ENCODE assay signal across 19 cellular contexts in the genomic region with DNA sequence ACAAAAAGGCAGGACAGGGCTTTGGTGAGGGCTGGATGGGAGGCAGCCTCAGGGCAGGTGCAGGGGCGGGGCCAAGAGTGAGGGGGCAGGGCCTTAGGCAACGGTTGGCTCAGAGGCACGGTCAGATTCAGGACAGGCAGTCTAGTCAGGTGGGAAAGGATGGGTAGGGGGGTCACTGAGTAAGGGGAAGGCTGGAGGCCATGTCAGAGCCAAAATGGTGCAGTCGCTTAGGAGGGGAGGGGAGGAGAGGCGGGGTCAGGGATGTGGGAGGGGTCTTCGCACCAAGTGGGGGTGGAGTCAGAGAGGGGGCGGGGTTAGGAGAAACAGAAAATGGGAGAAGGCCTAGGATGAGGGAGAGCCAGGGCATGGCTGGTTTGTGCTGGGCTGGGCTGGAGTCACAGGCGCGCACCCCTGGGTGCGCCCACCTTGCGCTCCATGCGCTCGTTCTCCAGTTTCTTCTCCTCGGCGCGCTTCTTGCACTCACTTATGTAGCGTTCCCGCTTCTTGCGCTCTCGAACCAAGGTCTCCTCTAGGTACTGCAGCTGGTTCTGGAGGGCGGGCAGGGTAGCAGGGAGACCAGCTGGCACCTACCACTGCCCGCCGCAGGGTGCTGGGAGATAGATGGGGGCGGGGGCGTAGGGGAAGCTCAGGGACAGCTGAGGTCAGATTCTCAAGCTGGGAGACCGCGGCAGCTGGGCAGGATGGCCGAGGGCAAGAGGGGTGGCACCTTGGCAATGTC. TPM values are rescaled to one million over a fixed set of nuclear protein-coding genes. Genes with fewer than 3 reads are reported as not detected.
A peak's percentile ranks its signal among the peaks of the same experiment; 100 is the strongest.
DNase-seq lines count a peak whose midpoint lies in the region; ATAC-seq and TF ChIP-seq lines count a peak whose summit lies in the region.
"Had no signal": no experiment of that assay in that cellular context is flagged by ENCODE, and none has a peak within 500 bp of the region (broad histone marks: within the 10 kb centered on the region; RNA-seq: fewer than 3 reads in every experiment).

No MANE protein-coding gene starts in this region.

- no peak overlapping the region for H4K5ac ChIP-seq in mesendoderm (ENCODE audit: low read length)

- H3K27ac Mint-ChIP-seq in stimulated activated effector memory CD8-positive, alpha-beta T cell treated with anti-CD3 and anti-CD28 coated beads, Interleukin-12 subunit alpha, Interleukin-12 subunit beta, amount 100 ng/mL, for 72 hours = no peak overlapping the region
- H3K27ac Mint-ChIP-seq: activated CD8-positive, alpha-beta memory T cell treated with anti-CD3 and anti-CD28 coated beads, Interleukin-2, amount 10 ng/mL, durations not matched to agents 7 days and 5 days; activated naive CD8-positive, alpha-beta T cell; activated T-helper 17 cell treated with anti-CD3 and anti-CD28 coated beads, Interleukin-2, amount 50 U/mL, for 72 hours had no signal

- H2AK5ac ChIP-seq in mesendoderm (ENCODE audit: low read length) = no peak overlapping the region

- H3K27ac ChIP-seq in HCT116 (ENCODE audit: low read depth, low read length) = peak overlapping the region; percentile 22; the same call in 1 of the 2 replicates
- H3K27ac ChIP-seq in mesendoderm (ENCODE audit: low read depth, low read length) = no peak overlapping the region
- H3K27ac ChIP-seq: lower lobe of right lung had no signal

- no peak overlapping the region for H3K23ac ChIP-seq in mesendoderm (ENCODE audit: low read length)

- H3K4me3 ChIP-seq in HCT116 (replicated peaks in 1 of 2; ENCODE audit: low read depth in 1 of 2, low read length in 2 of 2) (no peak overlapping the region), mesendoderm (ENCODE audit: low read length) (no peak overlapping the region)
- H3K4me3 ChIP-seq: lower lobe of right lung, MG63 had no signal

- DNase-seq in NCI-H82 (lab: John Stamatoyannopoulos, UW) (peak; percentile 12), NCI-H82 treated with DMSO at 0.1 percent for 48 hours (lab: John Stamatoyannopoulos, UW; ENCODE audit: unreplicated experiment) (no peak), HCT116 (ENCODE audit: low read depth, low spot score) (no peak), mesendoderm (peak; percentile 72), A172 (ENCODE audit: low spot score) (no peak)
- no peak for DNase-seq in stimulated activated effector memory CD8-positive, alpha-beta T cell treated with anti-CD3 and anti-CD28 coated beads, Interleukin-12 subunit alpha, Interleukin-12 subunit beta, amount 100 ng/mL, for 72 hours (ENCODE audit: low spot score in 2 of 2)
- DNase-seq: activated CD4-positive, CD25-positive, alpha-beta regulatory T cell treated with anti-CD3 and anti-CD28 coated beads, Interleukin-2, amount 50 U/mL, for 72 hours; activated CD8-positive, alpha-beta memory T cell treated with anti-CD3 and anti-CD28 coated beads, Interleukin-2, amount 10 ng/mL, durations not matched to agents 7 days and 5 days; Caco-2; foreskin fibroblast; lower lobe of right lung; MG63; NCI-H1436 treated with DMSO at 0.1 percent for 48 hours; NCI-H524 treated with DMSO at 0.1 percent for 48 hours; nucleus accumbens; stimulated activated CD4-positive, alpha-beta T cell treated with anti-CD3 and anti-CD28 coated beads, Interleukin-12 subunit alpha, Interleukin-12 subunit beta, amount 100 ng/mL, for 4 hours had no signal

- H2BK120ac ChIP-seq in mesendoderm (ENCODE audit: low read depth, low read length) = no peak overlapping the region

- intact Hi-C loops in HCT116 (cut with micrococcal nuclease) = no loop called here

- no peaks in the 10 kb centered on the region for H3K79me2 ChIP-seq in HCT116 (ENCODE audit: insufficient read depth, low read length)
- H3K79me2 ChIP-seq in mesendoderm (ENCODE audit: control insufficient read depth, insufficient read depth, low read length) = no peaks in the 10 kb centered on the region

- no peak overlapping the region for H3K4ac ChIP-seq in mesendoderm (ENCODE audit: low read depth, low read length)

- H3K4me1 ChIP-seq in HCT116 (ENCODE audit: control insufficient read depth in 1 of 2, insufficient read depth in 2 of 2, low read length in 2 of 2) = peaks cover 0 to 4% of the 10 kb centered on the region in 2 experiments; a peak in 2 of 4 replicates
- H3K4me1 ChIP-seq in mesendoderm (ENCODE audit: control insufficient read depth, low read depth, low read length) = peaks cover 2% of the 10 kb centered on the region
- H3K4me1 ChIP-seq: Caco-2 had no signal

- no peaks in the 10 kb centered on the region for H3K36me3 Mint-ChIP-seq in stimulated activated effector memory CD8-positive, alpha-beta T cell treated with anti-CD3 and anti-CD28 coated beads, Interleukin-12 subunit alpha, Interleukin-12 subunit beta, amount 100 ng/mL, for 72 hours
- H3K36me3 Mint-ChIP-seq: activated CD8-positive, alpha-beta memory T cell treated with anti-CD3 and anti-CD28 coated beads, Interleukin-2, amount 10 ng/mL, durations not matched to agents 7 days and 5 days; activated naive CD8-positive, alpha-beta T cell; IgD-negative memory B cell had no signal

- H2AFZ ChIP-seq in HCT116 (ENCODE audit: low read depth, low read length, poor library complexity, severe bottlenecking) = no peak overlapping the region

- no peak overlapping the region for H4K8ac ChIP-seq in mesendoderm (ENCODE audit: low read depth, low read length)

- H3K79me1 ChIP-seq in mesendoderm (ENCODE audit: low read length) = no peaks in the 10 kb centered on the region

- no peak overlapping the region for H3K56ac ChIP-seq in mesendoderm (ENCODE audit: low read length)

- no peak for TF ChIP-seq CTCF in HCT116 (IDR thresholded peaks at IDR 0.05 in 2 of 3, conservative IDR thresholded peaks at IDR 0.05 in 1 of 3; ENCODE audit: borderline replicate concordance in 1 of 3, insufficient read depth in 1 of 3, low read depth in 2 of 3, low read length in 2 of 3)

- H3K4me1 Mint-ChIP-seq in stimulated activated effector memory CD8-positive, alpha-beta T cell treated with anti-CD3 and anti-CD28 coated beads, Interleukin-12 subunit alpha, Interleukin-12 subunit beta, amount 100 ng/mL, for 72 hours = peaks cover 30% of the 10 kb centered on the region

- H2BK15ac ChIP-seq in mesendoderm (replicated peaks; ENCODE audit: low read depth) = no peak overlapping the region

- no peaks in the 10 kb centered on the region for H3K27me3 ChIP-seq in HCT116 (ENCODE audit: insufficient read depth, low read length)
- no peaks in the 10 kb centered on the region for H3K27me3 ChIP-seq in mesendoderm (ENCODE audit: insufficient read depth, low read length, poor library complexity)

- no TSS peak for BruUV-seq in HCT116 (replicated peaks; lab: Mats Ljungman, UMichigan)

- H3K9ac ChIP-seq in HCT116 (ENCODE audit: low read length) = no peak overlapping the region
- H3K9ac ChIP-seq in mesendoderm (ENCODE audit: low read length) = no peak overlapping the region

- H3K9me2 ChIP-seq in HCT116 (ENCODE audit: insufficient read depth) = no peaks in the 10 kb centered on the region

- no peaks in the 10 kb centered on the region for H3K36me3 ChIP-seq in HCT116 (ENCODE audit: control insufficient read depth in 1 of 2, insufficient read depth in 2 of 2, low read length in 2 of 2)
- no peaks in the 10 kb centered on the region for H3K36me3 ChIP-seq in mesendoderm (ENCODE audit: control insufficient read depth, insufficient read depth, low read length)
- H3K36me3 ChIP-seq: lower lobe of right lung, MG63 had no signal

- CTCF ChIA-PET in HCT116 (lab: Charles Lee) = interaction anchor here (0.7 kb wide), 1 partner anchor 9 kb away, joined by 3 read pairs; the partner anchor contains the start of genes ODAD3 and PRKCSH

- no peak for TF ChIP-seq RAD21 in HCT116 (IDR thresholded peaks at IDR 0.05; ENCODE audit: low read depth)

- no peaks in the 10 kb centered on the region for H3K9me3 ChIP-seq in HCT116 (ENCODE audit: control insufficient read depth in 1 of 2, insufficient read depth in 1 of 2, low read depth in 1 of 2, low read length in 2 of 2)
- H3K9me3 ChIP-seq: Caco-2, lower lobe of right lung had no signal

- H3K9me3 Mint-ChIP-seq in stimulated activated effector memory CD8-positive, alpha-beta T cell treated with anti-CD3 and anti-CD28 coated beads, Interleukin-12 subunit alpha, Interleukin-12 subunit beta, amount 100 ng/mL, for 72 hours = no peaks in the 10 kb centered on the region
- H3K9me3 Mint-ChIP-seq: activated T-helper 17 cell treated with anti-CD3 and anti-CD28 coated beads, Interleukin-2, amount 50 U/mL, for 72 hours; IgD-negative memory B cell had no signal

- POLR2A ChIA-PET in HCT116 (lab: Charles Lee) = no interaction called here

- no peaks in the 10 kb centered on the region for H4K20me1 ChIP-seq in HCT116 (ENCODE audit: insufficient read depth)

- no peak for TF ChIP-seq POLR2A in HCT116 (IDR thresholded peaks at IDR 0.05; ENCODE audit: borderline replicate concordance, extremely low read depth, insufficient read depth, insufficient read length)

- H3K4me2 ChIP-seq in HCT116 (ENCODE audit: low read length) (no peak overlapping the region), mesendoderm (ENCODE audit: low read length) (no peak overlapping the region)

- no CpG with 5 or more reads among the region's 28 CpGs for WGBS in mesendoderm (ENCODE audit: extremely low coverage, insufficient coverage, low lambda C conversion rate)

- RAD21 ChIA-PET in HCT116 (lab: Charles Lee; ENCODE audit: low non-redundant PET in 1 of 2, low total read pairs in 2 of 2, uncharacterized antibody in 2 of 2, unreplicated experiment in 2 of 2) = no interaction called here

- no peak overlapping the region for H2BK5ac ChIP-seq in mesendoderm (ENCODE audit: low read length)

- H3K18ac ChIP-seq in mesendoderm (ENCODE audit: low read length) = no peak overlapping the region

- ATAC-seq in HCT116 = peak; percentile 58
- no peak for ATAC-seq in stimulated activated effector memory CD8-positive, alpha-beta T cell treated with anti-CD3 and anti-CD28 coated beads, Interleukin-12 subunit alpha, Interleukin-12 subunit beta, amount 100 ng/mL, for 72 hours
- ATAC-seq: activated CD8-positive, alpha-beta memory T cell treated with anti-CD3 and anti-CD28 coated beads, Interleukin-2, amount 10 ng/mL, durations not matched to agents 7 days and 5 days; activated T-helper 17 cell treated with anti-CD3 and anti-CD28 coated beads, Interleukin-2, amount 50 U/mL, for 72 hours; lower lobe of right lung had no signal

- H3K4me3 Mint-ChIP-seq in stimulated activated effector memory CD8-positive, alpha-beta T cell treated with anti-CD3 and anti-CD28 coated beads, Interleukin-12 subunit alpha, Interleukin-12 subunit beta, amount 100 ng/mL, for 72 hours = no peak overlapping the region
- H3K4me3 Mint-ChIP-seq: activated CD8-positive, alpha-beta memory T cell treated with anti-CD3 and anti-CD28 coated beads, Interleukin-2, amount 10 ng/mL, durations not matched to agents 7 days and 5 days; activated naive CD8-positive, alpha-beta T cell; activated T-helper 17 cell treated with anti-CD3 and anti-CD28 coated beads, Interleukin-2, amount 50 U/mL, for 72 hours; IgD-negative memory B cell had no signal

RNA-seq across cellular contexts. Expression of gene RGL3, which starts 6.8 kb away (rescaled TPM):
- total RNA-seq in HCT116 (2021; ENCODE audit: unreplicated experiment) = 99.2 TPM
- 67.3 and 72.0 TPM in 2 replicates for polyA plus RNA-seq in HCT116 (2012)
- polyA plus RNA-seq in mesendoderm (2013, experiment 1 of 2) = 10.4 TPM
- 9.7 TPM for polyA plus RNA-seq in mesendoderm (2013, experiment 2 of 2)
- 4.8 and 11.1 TPM in 2 replicates for total RNA-seq in A172 (2014; rRNA removed; shearing (Covaris generic))
- total RNA-seq: activated CD8-positive, alpha-beta memory T cell treated with anti-CD3 and anti-CD28 coated beads, Interleukin-2, amount 10 ng/mL, durations not matched to agents 7 days and 5 days had no signal

RNA-seq across cellular contexts. Expression of gene ODAD3, which starts 9.0 kb away (rescaled TPM):
- total RNA-seq in HCT116 (2021; ENCODE audit: unreplicated experiment) = 0.52 TPM
- polyA plus RNA-seq in HCT116 (2012) = 0.17 and 0.21 TPM in 2 replicates
- 0.44 TPM for polyA plus RNA-seq in mesendoderm (2013, experiment 1 of 2)
- 0.32 TPM for polyA plus RNA-seq in mesendoderm (2013, experiment 2 of 2)
- 1.5 and 6.1 TPM in 2 replicates for total RNA-seq in A172 (2014; rRNA removed; shearing (Covaris generic))
- total RNA-seq: Caco-2 had no signal

RNA-seq across cellular contexts. Expression of gene PRKCSH, which starts 9.5 kb away (rescaled TPM):
- total RNA-seq in HCT116 (2021; ENCODE audit: unreplicated experiment) = 425 TPM
- 442 and 449 TPM in 2 replicates for polyA plus RNA-seq in HCT116 (2012)
- 151 TPM for polyA plus RNA-seq in mesendoderm (2013, experiment 1 of 2)
- polyA plus RNA-seq in mesendoderm (2013, experiment 2 of 2) = 140 TPM
- 149 and 173 TPM in 2 replicates for total RNA-seq in A172 (2014; rRNA removed; shearing (Covaris generic))

RNA-seq across cellular contexts. Expression of gene EPOR, which starts 41.8 kb away (rescaled TPM):
- 15.3 TPM for total RNA-seq in HCT116 (2021; ENCODE audit: unreplicated experiment)
- 16.0 and 17.5 TPM in 2 replicates for polyA plus RNA-seq in HCT116 (2012)
- 3.2 TPM for polyA plus RNA-seq in mesendoderm (2013, experiment 1 of 2)
- 3.1 TPM for polyA plus RNA-seq in mesendoderm (2013, experiment 2 of 2)
- total RNA-seq in A172 (2014; rRNA removed; shearing (Covaris generic)) = 3.7 and 5.3 TPM in 2 replicates

RNA-seq across cellular contexts. Expression of gene SWSAP1, which starts 51.4 kb away (rescaled TPM):
- 2.5 TPM for total RNA-seq in HCT116 (2021; ENCODE audit: unreplicated experiment)
- 0.90 and 1.7 TPM in 2 replicates for polyA plus RNA-seq in HCT116 (2012)
- 6.2 TPM for polyA plus RNA-seq in mesendoderm (2013, experiment 1 of 2)
- 6.6 TPM for polyA plus RNA-seq in mesendoderm (2013, experiment 2 of 2)
- total RNA-seq in A172 (2014; rRNA removed; shearing (Covaris generic)) = 0.65 and 1.6 TPM in 2 replicates

Comparison
In these comparisons a context has a peak if more than half of its experiments do, and no peak if none do; other contexts are left out.
1. DNase-seq: peak in NCI-H82 (single experiment) and mesendoderm (single experiment); none in NCI-H82 treated with DMSO at 0.1 percent for 48 hours (single experiment), HCT116 (single experiment), A172 (single experiment) and stimulated activated effector memory CD8-positive, alpha-beta T cell treated with anti-CD3 and anti-CD28 coated beads, Interleukin-12 subunit alpha, Interleukin-12 subunit beta, amount 100 ng/mL, for 72 hours (0 of 2).